8 cellular contexts compared by ENCODE assay signal in the genomic region with DNA sequence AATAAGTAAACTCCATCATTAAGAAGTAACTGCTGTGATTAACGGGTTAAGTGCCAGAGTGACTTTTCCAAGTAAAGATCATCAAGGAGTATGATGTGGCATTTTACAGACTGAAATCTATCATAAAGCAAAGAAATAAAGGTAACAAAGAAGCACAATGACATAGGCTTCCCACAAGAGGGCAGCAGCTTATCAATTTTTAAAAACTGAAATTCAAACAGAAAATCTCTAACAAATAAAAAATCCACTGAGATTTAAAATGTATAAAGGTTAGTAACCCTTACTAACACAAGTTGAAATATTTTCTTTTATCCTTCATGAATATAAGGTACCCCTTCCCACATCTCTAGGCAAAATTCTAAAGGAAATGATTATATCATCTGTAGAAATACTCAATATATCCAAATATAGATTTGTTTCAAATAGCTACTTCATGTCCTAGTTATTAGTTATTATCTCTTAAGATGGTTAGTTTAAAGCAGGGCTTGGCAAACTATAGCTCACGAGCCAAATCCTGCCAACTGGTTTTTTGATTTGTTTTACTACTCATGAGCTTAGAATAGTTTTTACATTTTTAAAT. TPM values are rescaled to one million over a fixed set of nuclear protein-coding genes. Genes with fewer than 3 reads are reported as not detected.
A peak's percentile ranks its signal among the peaks of the same experiment; 100 is the strongest.
DNase-seq lines count a peak whose midpoint lies in the region; ATAC-seq and TF ChIP-seq lines count a peak whose summit lies in the region.

No MANE protein-coding gene starts in this region.

- DNase-seq in activated T-cell treated with anti-CD3 and anti-CD28 coated beads for 1 hour (ENCODE audit: low read depth): peak; percentile 3
- DNase-seq in activated T-cell treated with anti-CD3 and anti-CD28 coated beads, Interleukin-2, amount 50 U/mL, for 48 hours: no peak
- DNase-seq in Jurkat, Clone E6-1 (ENCODE audit: low read depth, low spot score): peak; percentile 36
- peak; percentile 5 for DNase-seq in T follicular helper cell (ENCODE audit: low read depth)
- peak; percentile 77 for DNase-seq in fibroblast of the aortic adventitia (ENCODE audit: low read depth)
- no peak for DNase-seq in retinal pigment epithelial cell (ENCODE audit: low read depth)
- no peak for DNase-seq in activated effector memory CD4-positive, alpha-beta T cell treated with anti-CD3 and anti-CD28 coated beads, Interleukin-2, amount 50 U/mL, for 16 hours

- no peak for ATAC-seq in GM18858 (IDR thresholded peaks at IDR 0.05; ENCODE audit: unreplicated experiment)

- TF ChIP-seq CTCF in fibroblast of the aortic adventitia (IDR thresholded peaks at IDR 0.05; ENCODE audit: insufficient read depth, low read length) (peak; percentile 74), retinal pigment epithelial cell (conservative IDR thresholded peaks at IDR 0.05; ENCODE audit: low read depth, low read length) (peak; percentile 71)

- no peak overlapping the region for H3K4me3 ChIP-seq in Jurkat, Clone E6-1 (ENCODE audit: low read length)
- no peak overlapping the region for H3K4me3 ChIP-seq in fibroblast of the aortic adventitia (ENCODE audit: low read depth, low read length)
- H3K4me3 ChIP-seq in retinal pigment epithelial cell (ENCODE audit: low read length): no peak overlapping the region

RNA-seq across cellular contexts. Expression of a gene that starts 29.2 kb away (rescaled TPM):
- 38.5 TPM for polyA plus RNA-seq in Jurkat, Clone E6-1 (2012; ENCODE audit: insufficient read depth, insufficient read length)
- total RNA-seq in fibroblast of the aortic adventitia (ENCODE audit: low replicate concordance): 119 and 857 TPM in 2 replicates

RNA-seq across cellular contexts. Expression of a gene that starts 38.1 kb away (rescaled TPM):
- polyA plus RNA-seq in Jurkat, Clone E6-1 (2012; ENCODE audit: insufficient read depth, insufficient read length): not detected
- total RNA-seq in fibroblast of the aortic adventitia (ENCODE audit: low replicate concordance): 0.16 and 2.7 TPM in 2 replicates

Comparison
In these comparisons a context has a peak if more than half of its experiments do, and no peak if none do; other contexts are left out.
1. DNase-seq: peak in activated T-cell treated with anti-CD3 and anti-CD28 coated beads for 1 hour (single experiment), Jurkat, Clone E6-1 (single experiment), T follicular helper cell (single experiment) and fibroblast of the aortic adventitia (single experiment); none in activated T-cell treated with anti-CD3 and anti-CD28 coated beads, Interleukin-2, amount 50 U/mL, for 48 hours (0 of 2), retinal pigment epithelial cell (single experiment) and activated effector memory CD4-positive, alpha-beta T cell treated with anti-CD3 and anti-CD28 coated beads, Interleukin-2, amount 50 U/mL, for 16 hours (single experiment).